8 cellular contexts compared by ENCODE assay signal in genomic region chr9:127979333-127980055, GRCh38. TPM values are rescaled to one million over a fixed set of nuclear protein-coding genes. Genes with fewer than 3 reads are reported as not detected.
A peak's percentile ranks its signal among the peaks of the same experiment; 100 is the strongest.
DNase-seq lines count a peak whose midpoint lies in the region; ATAC-seq and TF ChIP-seq lines count a peak whose summit lies in the region.

No MANE protein-coding gene starts in this region.

- TF ChIP-seq CTCF in HFFc6 (IDR thresholded peaks at IDR 0.05) (no peak), endothelial cell (IDR thresholded peaks at IDR 0.05; ENCODE audit: unreplicated experiment) (no peak), upper lobe of right lung (IDR thresholded peaks at IDR 0.05) (no peak)

- peak overlapping the region; percentile 97 for H3K4me3 Mint-ChIP-seq in HFFc6
- H3K4me3 Mint-ChIP-seq in T-helper 1 cell treated with Interleukin-12 subunit alpha and Interleukin-12 subunit beta and Interleukin-4 antibody, amounts not matched to agents 30 μg/mL and 1 μg/mL, for 36 hours, result peak overlapping the region; percentile 90
- H3K4me3 Mint-ChIP-seq in endothelial cell (ENCODE audit: unreplicated experiment), result peak overlapping the region; percentile 94

- no peaks in the 10 kb centered on the region for H3K36me3 ChIP-seq in upper lobe of right lung

- H3K4me3 ChIP-seq in upper lobe of right lung, result peak overlapping the region; percentile 81

- H3K9me3 ChIP-seq in upper lobe of right lung, result no peaks in the 10 kb centered on the region

- H3K4me1 Mint-ChIP-seq in HFFc6 (ENCODE audit: low read depth), result peaks cover 46% of the 10 kb centered on the region
- H3K4me1 Mint-ChIP-seq in T-helper 1 cell treated with Interleukin-12 subunit alpha and Interleukin-12 subunit beta and Interleukin-4 antibody, amounts not matched to agents 30 μg/mL and 1 μg/mL, for 36 hours (ENCODE audit: low read depth), result peaks cover 57% of the 10 kb centered on the region
- peaks cover 21% of the 10 kb centered on the region for H3K4me1 Mint-ChIP-seq in endothelial cell (ENCODE audit: unreplicated experiment)

- no peaks in the 10 kb centered on the region for H3K9me3 Mint-ChIP-seq in HFFc6
- H3K9me3 Mint-ChIP-seq in T-helper 1 cell treated with Interleukin-12 subunit alpha and Interleukin-12 subunit beta and Interleukin-4 antibody, amounts not matched to agents 30 μg/mL and 1 μg/mL, for 36 hours, result no peaks in the 10 kb centered on the region
- H3K9me3 Mint-ChIP-seq in endothelial cell (ENCODE audit: unreplicated experiment), result no peaks in the 10 kb centered on the region

- peak; percentile 1 for ATAC-seq in upper lobe of right lung
- no peak for ATAC-seq in GM18498 (IDR thresholded peaks at IDR 0.05; ENCODE audit: unreplicated experiment)

- H3K27me3 ChIP-seq in upper lobe of right lung, result no peaks in the 10 kb centered on the region

- DNase-seq in DMS79 treated with DMSO at 0.1 percent for 48 hours (lab: John Stamatoyannopoulos, UW) (peak; percentile 65), DMS79 (lab: John Stamatoyannopoulos, UW) (no peak), HFFc6 (peak; percentile 57), endothelial cell (ENCODE audit: low spot score) (no peak), middle frontal gyrus (ENCODE audit: extremely low spot score, low spot score) (peak; percentile 60), upper lobe of right lung (peak; percentile 80)

- H3K36me3 Mint-ChIP-seq in HFFc6 (ENCODE audit: low read depth) (no peaks in the 10 kb centered on the region), endothelial cell (ENCODE audit: low read depth, unreplicated experiment) (no peaks in the 10 kb centered on the region)
- peaks cover 30% of the 10 kb centered on the region for H3K36me3 Mint-ChIP-seq in T-helper 1 cell treated with Interleukin-12 subunit alpha and Interleukin-12 subunit beta and Interleukin-4 antibody, amounts not matched to agents 30 μg/mL and 1 μg/mL, for 36 hours (ENCODE audit: low read depth)

- H3K4me1 ChIP-seq in upper lobe of right lung, result peaks cover 58% of the 10 kb centered on the region

- H3K27ac Mint-ChIP-seq in HFFc6 (peak overlapping the region; percentile 82), endothelial cell (ENCODE audit: unreplicated experiment) (peak overlapping the region; percentile 18)
- H3K27ac Mint-ChIP-seq in T-helper 1 cell treated with Interleukin-12 subunit alpha and Interleukin-12 subunit beta and Interleukin-4 antibody, amounts not matched to agents 30 μg/mL and 1 μg/mL, for 36 hours, result peak overlapping the region; percentile 76

- H3K27ac ChIP-seq in upper lobe of right lung, result peak overlapping the region; percentile 81

- H3K27me3 Mint-ChIP-seq in HFFc6 (ENCODE audit: insufficient read depth), result no peaks in the 10 kb centered on the region; the same call in none of the 2 replicates
- no peaks in the 10 kb centered on the region for H3K27me3 Mint-ChIP-seq in T-helper 1 cell treated with Interleukin-12 subunit alpha and Interleukin-12 subunit beta and Interleukin-4 antibody, amounts not matched to agents 30 μg/mL and 1 μg/mL, for 36 hours (ENCODE audit: low read depth)
- peaks cover 10% of the 10 kb centered on the region for H3K27me3 Mint-ChIP-seq in endothelial cell (ENCODE audit: unreplicated experiment)

- intact Hi-C loops in upper lobe of right lung (cut with DNase I), result no loop called here

RNA-seq across cellular contexts. Expression of gene EEIG1, which starts 1.3 kb away (rescaled TPM):
- 10 to 100 TPM; 26.7 to 35.4 (median 29.3) TPM for total RNA-seq in HFFc6 (2021; fragmentation: NEBNext Ultra II Directional; extraction: Animal tissue kit (Norgen Biotek cat#: 25700))
- total RNA-seq in endothelial cell (ENCODE audit: unreplicated experiment), result 27.3 TPM
- total RNA-seq in upper lobe of right lung, result 44.7 TPM

RNA-seq across cellular contexts. Expression of gene DPM2, which starts 41.8 kb away (rescaled TPM):
- 10 to 100 TPM; 42.5 to 49.6 (median 47.1) TPM for total RNA-seq in HFFc6 (2021; fragmentation: NEBNext Ultra II Directional; extraction: Animal tissue kit (Norgen Biotek cat#: 25700))
- total RNA-seq in endothelial cell (ENCODE audit: unreplicated experiment) (31.5 TPM), upper lobe of right lung (37.1 TPM)

RNA-seq across cellular contexts. Expression of gene PIP5KL1, which starts 48.9 kb away (rescaled TPM):
- 1 to 10 TPM; 1.7 to 3.1 (median 2.1) TPM for total RNA-seq in HFFc6 (2021; fragmentation: NEBNext Ultra II Directional; extraction: Animal tissue kit (Norgen Biotek cat#: 25700))
- total RNA-seq in endothelial cell (ENCODE audit: unreplicated experiment) (2.4 TPM), upper lobe of right lung (3.5 TPM)

Comparison
In these comparisons a context has a peak if more than half of its experiments do, and no peak if none do; other contexts are left out.
1. DNase-seq: peak in DMS79 treated with DMSO at 0.1 percent for 48 hours (single experiment), HFFc6 (single experiment), middle frontal gyrus (single experiment) and upper lobe of right lung (single experiment); none in DMS79 (single experiment) and endothelial cell (single experiment).
2. H3K27ac Mint-ChIP-seq: peak in every context shown above with its lines; median percentile 82 in HFFc6; 76 in T-helper 1 cell treated with Interleukin-12 subunit alpha and Interleukin-12 subunit beta and Interleukin-4 antibody, amounts not matched to agents 30 μg/mL and 1 μg/mL, for 36 hours; 18 in endothelial cell.
3. Peak in every context shown above with its lines, with median percentiles within 50 percentile points of each other: H3K4me3 Mint-ChIP-seq.